ENCODE assay signal across 17 cellular contexts in genomic region chr4:182893490-182893889, GRCh38. TPM values are rescaled to one million over a fixed set of nuclear protein-coding genes. Genes with fewer than 3 reads are reported as not detected.
DNase-seq lines count a peak whose midpoint lies in the region; ATAC-seq, FAIRE-seq and TF ChIP-seq lines count a peak whose summit lies in the region.
"Had no signal": no experiment of that assay in that cellular context is flagged by ENCODE, and none has a peak within 500 bp of the region (broad histone marks: within the 10 kb centered on the region; RNA-seq: fewer than 3 reads in every experiment).

No MANE protein-coding gene starts in this region.

- TF ChIP-seq POLR2A in HepG2 (IDR thresholded peaks at IDR 0.05; ENCODE audit: insufficient read depth in 1 of 2, low read depth in 2 of 2, low read length in 2 of 2), result no peak
- no peak for TF ChIP-seq POLR2A in right lobe of liver (IDR thresholded peaks at IDR 0.05)

- H3K9ac ChIP-seq in HepG2 (ENCODE audit: insufficient read depth, low read depth, low read length), result no peak overlapping the region
- no peak overlapping the region for H3K9ac ChIP-seq in neural cell (ENCODE audit: low read length)
- H3K9ac ChIP-seq: BLaER1 had no signal

- H3K9me3 Mint-ChIP-seq in activated naive CD8-positive, alpha-beta T cell treated with anti-CD3 and anti-CD28 coated beads for 36 hours, result peaks cover under 1% of the 10 kb centered on the region
- H3K9me3 Mint-ChIP-seq: CD4-positive, alpha-beta memory T cell; H9 had no signal

- WGBS in HepG2 (ENCODE audit: low lambda C conversion rate), result 92% methylated on average over 10 of the region's 16 CpGs
- 91% methylated on average over 11 of the region's 16 CpGs for WGBS in right lobe of liver (ENCODE audit: insufficient coverage, low coverage, low lambda C conversion rate, missing lambda C conversion rate)
- 84 to 93% (median 86%) methylated on average over 16 of the region's 16 CpGs for WGBS in psoas muscle, 3 donors

- H4K20me1 ChIP-seq in HepG2 (ENCODE audit: insufficient read depth, low read length) (no peaks in the 10 kb centered on the region), neural cell (ENCODE audit: insufficient read depth) (no peaks in the 10 kb centered on the region)

- no peaks in the 10 kb centered on the region for H3K9me2 ChIP-seq in neural cell (ENCODE audit: insufficient read depth, low read length)

- H3K27ac Mint-ChIP-seq in activated naive CD8-positive, alpha-beta T cell treated with anti-CD3 and anti-CD28 coated beads for 36 hours, result no peak overlapping the region
- H3K27ac Mint-ChIP-seq: H9 had no signal

- in situ Hi-C loops in HepG2 (cut with HindIII; ENCODE audit: extremely low pct_ligation_motif_present, low pct_unique_long_range_greater_than_20kb), result no loop called here

- H3K4me3 ChIP-seq in HepG2 (replicated peaks in 1 of 3; ENCODE audit: insufficient read depth in 1 of 3, low read depth in 2 of 3, low read length in 3 of 3) (no peak overlapping the region), right lobe of liver (no peak overlapping the region), neural cell (ENCODE audit: low read length) (no peak overlapping the region), psoas muscle (no peak overlapping the region)
- H3K4me3 ChIP-seq: BLaER1 had no signal

- H3K27me3 ChIP-seq in HepG2 (ENCODE audit: control insufficient read depth in 1 of 2, insufficient read depth in 2 of 2, low read length in 2 of 2), result no peaks in the 10 kb centered on the region
- H3K27me3 ChIP-seq in right lobe of liver, result no peaks in the 10 kb centered on the region
- no peaks in the 10 kb centered on the region for H3K27me3 ChIP-seq in neural cell (ENCODE audit: insufficient read depth, low read depth, low read length)
- H3K27me3 ChIP-seq in psoas muscle (ENCODE audit: insufficient read depth in 3 of 3, low read length in 2 of 3), result no peaks in the 10 kb centered on the region
- H3K27me3 ChIP-seq: BLaER1 had no signal

- TF ChIP-seq CTCF in HepG2 (CRISPR knock-in tag; IDR thresholded peaks at IDR 0.05) (no peak), right lobe of liver (IDR thresholded peaks at IDR 0.05) (no peak), neural cell (IDR thresholded peaks at IDR 0.05; ENCODE audit: poor library complexity, severe bottlenecking) (no peak), psoas muscle (IDR thresholded peaks at IDR 0.05) (no peak)

- H3K4me2 ChIP-seq in HepG2 (ENCODE audit: low read depth, low read length), result no peak overlapping the region
- no peak overlapping the region for H3K4me2 ChIP-seq in neural cell (ENCODE audit: low read length)
- H3K4me2 ChIP-seq: BLaER1 had no signal

- POLR2A ChIA-PET in HepG2 (lab: Yijun Ruan, JAX), result interaction anchor here (5.6 kb wide), 1 partner anchor 15 kb away, joined by 69 read pairs; no protein-coding TSS in a partner anchor

- H3K4me1 ChIP-seq in HepG2 (ENCODE audit: insufficient read depth, low read length), result peaks cover 50% of the 10 kb centered on the region
- peaks cover 0 to 34% (median 16%) of the 10 kb centered on the region in 4 donors for H3K4me1 ChIP-seq in right lobe of liver
- no peaks in the 10 kb centered on the region for H3K4me1 ChIP-seq in psoas muscle
- H3K4me1 ChIP-seq: BLaER1 had no signal

- no peak overlapping the region for H3K27ac ChIP-seq in HepG2 (ENCODE audit: extremely low read length, insufficient read depth, low read length)
- H3K27ac ChIP-seq in right lobe of liver, result no peak overlapping the region
- H3K27ac ChIP-seq in neural cell (ENCODE audit: low read length), result peak overlapping the region; percentile 59
- no peak overlapping the region for H3K27ac ChIP-seq in psoas muscle
- H3K27ac ChIP-seq: BLaER1 had no signal

- CTCF ChIA-PET in HepG2 (lab: Yijun Ruan, JAX; ENCODE audit: low intra/inter-chr PET ratio, low total read pairs), result no interaction called here

- H2AFZ ChIP-seq in HepG2 (ENCODE audit: low read length), result no peak overlapping the region
- H2AFZ ChIP-seq in neural cell (ENCODE audit: low read depth, low read length), result no peak overlapping the region

- TF ChIP-seq EP300 in HepG2 (IDR thresholded peaks at IDR 0.05; ENCODE audit: low read depth in 2 of 2, low read length in 2 of 2) (no peak), HepG2 (CRISPR knock-in tag; IDR thresholded peaks at IDR 0.05; ENCODE audit: borderline replicate concordance) (no peak), neural cell (conservative IDR thresholded peaks at IDR 0.05; ENCODE audit: poor library complexity, severe bottlenecking) (no peak)

- ATAC-seq in HepG2 (no peak), right lobe of liver (no peak), psoas muscle (no peak)

- TF ChIP-seq RAD21 in HepG2 (CRISPR knock-in tag; IDR thresholded peaks at IDR 0.05), result no peak
- no peak for TF ChIP-seq RAD21 in neural cell (conservative IDR thresholded peaks at IDR 0.05)

- no peaks in the 10 kb centered on the region for H3K27me3 Mint-ChIP-seq in activated naive CD8-positive, alpha-beta T cell treated with anti-CD3 and anti-CD28 coated beads for 36 hours
- H3K27me3 Mint-ChIP-seq: CD4-positive, alpha-beta memory T cell had no signal

- peaks cover 14% of the 10 kb centered on the region for H3K79me2 ChIP-seq in HepG2 (ENCODE audit: insufficient read depth, low read length)
- H3K79me2 ChIP-seq in neural cell (replicated peaks; ENCODE audit: insufficient read depth, low read length), result no peaks in the 10 kb centered on the region

- no peak for FAIRE-seq in HepG2 (lab: Jason Lieb, UNC)
- FAIRE-seq: GM12892, GM18507 had no signal

- H3K9me3 ChIP-seq in HepG2 (ENCODE audit: low read length) (no peaks in the 10 kb centered on the region), right lobe of liver (no peaks in the 10 kb centered on the region), neural cell (ENCODE audit: low read length) (no peaks in the 10 kb centered on the region), psoas muscle (no peaks in the 10 kb centered on the region)
- H3K9me3 ChIP-seq: BLaER1 had no signal

- DNase-seq in HepG2 (ENCODE audit: low spot score), result no peak
- DNase-seq in right lobe of liver, result no peak
- DNase-seq in stimulated activated CD8-positive, alpha-beta memory T cell treated with anti-CD3 and anti-CD28 coated beads, Interleukin-4, amount 100 ng/mL, for 48 hours, result peak; percentile 7
- DNase-seq in activated naive CD8-positive, alpha-beta T cell treated with anti-CD3 and anti-CD28 coated beads for 36 hours, result no peak
- DNase-seq in psoas muscle, result no peak
- DNase-seq in NCI-H510A (lab: John Stamatoyannopoulos, UW), result no peak
- DNase-seq: 8988T; CD4-positive, alpha-beta memory T cell; DMS79; GDM1; GOT3; H9 had no signal

- H3K36me3 Mint-ChIP-seq in activated naive CD8-positive, alpha-beta T cell treated with anti-CD3 and anti-CD28 coated beads for 36 hours, result peaks cover 48% of the 10 kb centered on the region

- no peak overlapping the region for H3K4me3 Mint-ChIP-seq in activated naive CD8-positive, alpha-beta T cell treated with anti-CD3 and anti-CD28 coated beads for 36 hours
- H3K4me3 Mint-ChIP-seq: CD14-positive monocyte; CD4-positive, alpha-beta memory T cell; H9 had no signal

- intact Hi-C loops in HepG2 (cut with micrococcal nuclease; ENCODE audit: unreplicated experiment), result no loop called here
- intact Hi-C loops in right lobe of liver (cut with DNase I), result no loop called here
- intact Hi-C loops in psoas muscle (cut with DNase I), result no loop called here

- no peaks in the 10 kb centered on the region for H3F3A ChIP-seq in neural cell (ENCODE audit: insufficient read depth, low read length, poor library complexity, severe bottlenecking)

- H3K36me3 ChIP-seq in HepG2 (replicated peaks in 1 of 2; ENCODE audit: control insufficient read depth in 1 of 2, insufficient read depth in 2 of 2, low read length in 2 of 2), result peaks cover 19 to 72% of the 10 kb centered on the region in 2 experiments
- peaks cover 8 to 51% (median 9%) of the 10 kb centered on the region in 4 donors for H3K36me3 ChIP-seq in right lobe of liver
- H3K36me3 ChIP-seq in neural cell (ENCODE audit: insufficient read depth, low read length), result no peaks in the 10 kb centered on the region
- H3K36me3 ChIP-seq in psoas muscle (ENCODE audit: insufficient read depth in 1 of 2, low read depth in 1 of 2), result peaks cover 0 to 90% of the 10 kb centered on the region in 2 donors

- no TSS peak for BruUV-seq in HepG2 (replicated peaks; lab: Mats Ljungman, UMichigan)

- no peaks in the 10 kb centered on the region for H3K4me1 Mint-ChIP-seq in activated naive CD8-positive, alpha-beta T cell treated with anti-CD3 and anti-CD28 coated beads for 36 hours
- H3K4me1 Mint-ChIP-seq: CD14-positive monocyte; CD4-positive, alpha-beta memory T cell had no signal

TF ChIP-seq in HepG2, 621 proteins besides CTCF, POLR2A, EP300 and RAD21 (continues in another document):
- no peak for TF ChIP-seq ZMYM4 (CRISPR knock-in tag; IDR thresholded peaks at IDR 0.05)

RNA-seq across cellular contexts. Expression of gene DCTD, which starts 23.7 kb away (rescaled TPM):
- total RNA-seq in HepG2 (2016; rRNA removed; fragmentation: Illumina TruSeq; extraction: Trizol) (67.2 and 85.1 TPM in 2 replicates), right lobe of liver (10 to 100 TPM; 45.7 to 61.3 (median 51.2) TPM), psoas muscle (10 to 100 TPM; 35.3 to 54.0 (median 47.0) TPM)
- 93.2 and 97.9 TPM in 2 replicates for total RNA-seq in HepG2 (2016; cell fraction: cytosol; rRNA removed; fragmentation: Illumina TruSeq; extraction: Trizol; ENCODE audit: low read depth)
- total RNA-seq in HepG2 (2016; cell fraction: insoluble cytoplasmic fraction; rRNA removed; fragmentation: Illumina TruSeq; extraction: Trizol), result 65.6 and 88.0 TPM in 2 replicates
- 145 and 146 TPM in 2 replicates for total RNA-seq in HepG2 (2016; cell fraction: membrane; rRNA removed; fragmentation: Illumina TruSeq; extraction: Trizol)
- total RNA-seq in HepG2 (2016; cell fraction: nucleus; rRNA removed; fragmentation: Illumina TruSeq; extraction: Trizol), result 60.7 and 77.4 TPM in 2 replicates
- polyA plus RNA-seq in HepG2 (2011; rRNA removed) (94.2 and 95.3 TPM in 2 replicates), neural cell (26.4 and 26.9 TPM in 2 replicates), psoas muscle (10 to 100 TPM; 30.5 to 63.4 (median 56.9) TPM)
- polyA plus RNA-seq in HepG2 (2011; cell fraction: cytosol; rRNA removed), result 90.5 and 102 TPM in 2 replicates
- 153 and 172 TPM in 2 replicates for polyA plus RNA-seq in HepG2 (2011; cell fraction: nucleus; rRNA removed)
- 117 and 124 TPM in 2 replicates for polyA plus RNA-seq in HepG2 (2012)
- 108 and 123 TPM in 2 replicates for polyA plus RNA-seq in HepG2 (2016; cell fraction: cytosol; fragmentation: Illumina TruSeq; extraction: Trizol; ENCODE audit: low read depth)
- 93.0 and 99.9 TPM in 2 replicates for polyA plus RNA-seq in HepG2 (2016; cell fraction: insoluble cytoplasmic fraction; fragmentation: Illumina TruSeq; extraction: Trizol; ENCODE audit: low read depth)
- polyA plus RNA-seq in HepG2 (2016; cell fraction: membrane; fragmentation: Illumina TruSeq; extraction: Trizol; ENCODE audit: low read depth), result 161 and 166 TPM in 2 replicates
- 128 and 143 TPM in 2 replicates for polyA plus RNA-seq in HepG2 (2016; cell fraction: nucleus; fragmentation: Illumina TruSeq; extraction: Trizol; ENCODE audit: insufficient read depth, low read depth)
- 48.3 and 75.7 TPM in 2 replicates for polyA minus RNA-seq in HepG2 (2011; rRNA and poly(A)+ RNA removed; ENCODE audit: low replicate concordance)
- polyA minus RNA-seq in HepG2 (2011; cell fraction: cytosol; rRNA and poly(A)+ RNA removed), result 40.4 and 40.8 TPM in 2 replicates
- 85.5 and 94.6 TPM in 2 replicates for polyA minus RNA-seq in HepG2 (2011; cell fraction: nucleus; rRNA and poly(A)+ RNA removed)
- polyA minus RNA-seq in neural cell, result 19.2 and 22.5 TPM in 2 replicates
- 100 to 1,000 TPM; 160 to 167 TPM for total RNA-seq in activated naive CD8-positive, alpha-beta T cell treated with anti-CD3 and anti-CD28 coated beads for 36 hours
